In genomic region chr3:81760924-81761903, GRCh38 we compare ENCODE assay signal across 8 cellular contexts. TPM values are rescaled to one million over a fixed set of nuclear protein-coding genes. Genes with fewer than 3 reads are reported as not detected.
DNase-seq lines count a peak whose midpoint lies in the region; ATAC-seq and TF ChIP-seq lines count a peak whose summit lies in the region.

Gene GBE1, minus strand, starts transcription at chr3:81761645. Its CDS starts 128 bp downstream, at chr3:81761517.

- peak within 1 kb of the TSS; percentile 91 for H3K4me2 ChIP-seq in OCI-LY7 (ENCODE audit: low read length)

- H3K9me2 ChIP-seq in OCI-LY7 (ENCODE audit: insufficient read depth, low read length): no peaks in the 10 kb centered on the region

- no peaks in the 10 kb centered on the region for H4K20me1 ChIP-seq in OCI-LY7 (ENCODE audit: insufficient read depth, low read length)

- peak within 1 kb of the TSS; percentile 97 for H3K27ac ChIP-seq in HUES6 (ENCODE audit: low read depth, low read length)
- peak within 1 kb of the TSS; percentile 81 for H3K27ac ChIP-seq in OCI-LY7 (ENCODE audit: low read depth, low read length, poor library complexity, severe bottlenecking)
- H3K27ac ChIP-seq in epithelial cell of prostate: peak within 1 kb of the TSS; percentile 99

- H3K9me3 ChIP-seq in HUES6 (ENCODE audit: control insufficient read depth, insufficient read depth, low read depth, low read length) (peaks cover 6% of the 10 kb centered on the region; the same call in 1 of the 2 replicates), OCI-LY7 (ENCODE audit: low read length) (peaks cover 20% of the 10 kb centered on the region; the same call in 1 of the 2 replicates), mucosa of descending colon (no peaks in the 10 kb centered on the region)

- peak; percentile 83 for ATAC-seq in GM21423 (IDR thresholded peaks at IDR 0.05; ENCODE audit: unreplicated experiment)
- peak; percentile 96 for ATAC-seq in mucosa of descending colon

- peaks cover 5% of the 10 kb centered on the region; the same call in 1 of the 2 replicates for H3K79me2 ChIP-seq in OCI-LY7 (ENCODE audit: insufficient read depth, low read depth, low read length)

- peaks cover 10% of the 10 kb centered on the region for H3K4me1 ChIP-seq in HUES6 (ENCODE audit: control insufficient read depth, insufficient read depth, low read length)
- H3K4me1 ChIP-seq in OCI-LY7 (ENCODE audit: insufficient read depth, low read length, poor library complexity, severe bottlenecking): peaks cover 23% of the 10 kb centered on the region
- H3K4me1 ChIP-seq in mucosa of descending colon (ENCODE audit: low read depth): peaks cover 10% of the 10 kb centered on the region

- DNase-seq in DMS 273 treated with DMSO at 0.1 percent for 48 hours (lab: John Stamatoyannopoulos, UW): peak; percentile 82
- peak; percentile 92 for DNase-seq in OCI-LY7 (ENCODE audit: low spot score)
- DNase-seq in activated T-cell treated with anti-CD3 and anti-CD28 coated beads for 24 hours (ENCODE audit: low read depth): peak; percentile 86
- DNase-seq in epithelial cell of prostate (ENCODE audit: low read depth, low spot score): peak; percentile 82
- peak; percentile 92 to 95 (median 94) for DNase-seq in mucosa of descending colon
- DNase-seq in stimulated activated CD8-positive, alpha-beta memory T cell treated with anti-CD3 and anti-CD28 coated beads, Interleukin-4, amount 100 ng/mL, for 24 hours (ENCODE audit: low read depth): peak; percentile 85

- CTCF ChIA-PET in OCI-LY7 (lab: Charles Lee; ENCODE audit: unreplicated experiment): no interaction called here

- TF ChIP-seq CTCF in OCI-LY7 (conservative IDR thresholded peaks at IDR 0.05; ENCODE audit: low read length) (peak; percentile 59; the same call in 1 of the 2 replicates), mucosa of descending colon (IDR thresholded peaks at IDR 0.05) (no peak)

- H3K36me3 ChIP-seq in HUES6 (ENCODE audit: control insufficient read depth, insufficient read depth, low read length) (0 out of 2 replicates have a peak, but pooled peaks cover 3% of the 10 kb centered on the region), OCI-LY7 (ENCODE audit: insufficient read depth, low read length) (peaks cover 22% of the 10 kb centered on the region), mucosa of descending colon (ENCODE audit: low read depth) (no peaks in the 10 kb centered on the region)

- BruUV-seq in OCI-LY7 (replicated peaks; lab: Mats Ljungman, UMichigan): no TSS peak

- H3K4me3 ChIP-seq in HUES6 (ENCODE audit: low read depth, low read length) (peak within 1 kb of the TSS; percentile 93), OCI-LY7 (ENCODE audit: low read depth, low read length, poor library complexity, severe bottlenecking) (peak within 1 kb of the TSS; percentile 70), mucosa of descending colon (peak within 1 kb of the TSS; percentile 55)

- POLR2A ChIA-PET in OCI-LY7 (lab: Charles Lee): interaction anchor here (0.6 to 1.6 kb wide), 12 partner anchors 9 to 746 kb away, joined by 3 to 7 read pairs (median 4); no protein-coding TSS in a partner anchor

- H3K27me3 ChIP-seq in HUES6 (ENCODE audit: control insufficient read depth, insufficient read depth, low read length): no peaks in the 10 kb centered on the region

- intact Hi-C loops in OCI-LY7 (cut with micrococcal nuclease; ENCODE audit: unreplicated experiment): loop anchor here (10.0 kb wide), 1 partner anchor 266 kb away; no protein-coding TSS in a partner anchor
- intact Hi-C loops in mucosa of descending colon (cut with DNase I, micrococcal nuclease): no loop called here

- H3K9ac ChIP-seq in HUES6 (ENCODE audit: low read length): peak within 1 kb of the TSS; percentile 95

- peak within 1 kb of the TSS; percentile 98 for H2AFZ ChIP-seq in OCI-LY7 (ENCODE audit: low read length)

RNA-seq across cellular contexts. Expression of gene GBE1, which starts in this region (rescaled TPM):
- total RNA-seq in OCI-LY7 (2014; rRNA removed; shearing (Covaris generic)): 10.7 and 12.5 TPM in 2 replicates
- total RNA-seq in OCI-LY7 (2022) (18.6 and 24.4 TPM in 2 replicates), mucosa of descending colon (10 to 100 TPM; 17.7 to 20.3 (median 18.8) TPM)

Comparison
In these comparisons a context has a peak if more than half of its experiments do, and no peak if none do; other contexts are left out.
1. Peak in every context shown above with its lines: DNase-seq, ATAC-seq, H3K4me3 ChIP-seq and H3K27ac ChIP-seq.